Comparison of ENCODE assay signal across 8 cellular contexts in the genomic region with DNA sequence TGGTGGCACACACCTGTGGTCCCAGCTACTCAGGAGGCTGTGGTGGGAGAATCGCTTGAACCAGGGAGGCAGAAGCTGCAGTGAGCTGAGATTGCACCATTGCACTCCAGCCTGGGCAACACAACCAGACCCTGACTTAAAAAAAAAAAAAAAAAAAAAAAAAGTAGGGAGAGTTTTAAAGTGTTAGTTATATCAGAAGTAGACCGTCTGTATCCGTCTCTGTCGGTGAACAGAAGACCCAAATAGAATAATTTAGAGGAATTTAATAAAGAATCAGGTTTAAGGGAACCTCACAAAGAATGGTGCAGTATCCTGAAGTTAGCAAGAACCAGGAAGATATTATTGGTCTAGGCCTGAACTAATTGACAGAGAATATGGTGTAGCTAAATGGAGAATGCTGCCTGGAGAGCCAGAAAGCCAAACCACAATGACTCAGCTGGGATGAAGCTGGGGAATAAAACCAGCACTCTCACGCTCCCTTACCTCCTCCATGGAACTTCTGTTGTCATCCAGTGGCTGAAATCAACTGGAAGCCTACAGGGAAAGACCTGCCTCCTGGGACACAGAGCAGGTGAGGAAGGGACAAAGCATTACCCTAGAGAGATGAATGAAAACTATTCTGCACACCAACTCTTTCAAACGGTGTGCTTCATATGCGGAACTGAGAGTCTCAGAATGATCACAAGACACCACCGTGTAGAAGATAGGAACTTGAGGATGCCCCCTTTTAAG. TPM values are rescaled to one million over a fixed set of nuclear protein-coding genes. Genes with fewer than 3 reads are reported as not detected.
DNase-seq lines count a peak whose midpoint lies in the region; ATAC-seq and TF ChIP-seq lines count a peak whose summit lies in the region.

No MANE protein-coding gene starts in this region.

- no peaks in the 10 kb centered on the region for H3F3A ChIP-seq in PC-9 (ENCODE audit: insufficient read depth, low read depth)

- H3K27ac ChIP-seq in PC-9 (peak overlapping the region; percentile 65), Peyer's patch (no peak overlapping the region)

- no peaks in the 10 kb centered on the region for H3K9me2 ChIP-seq in PC-9 (ENCODE audit: insufficient read depth)

- H3K4me2 ChIP-seq in PC-9: no peak overlapping the region

- no peaks in the 10 kb centered on the region for H4K20me1 ChIP-seq in PC-9 (ENCODE audit: insufficient read depth)

- TF ChIP-seq POLR2A in GM18505 (IDR thresholded peaks at IDR 0.05; ENCODE audit: borderline replicate concordance, extremely low read depth, insufficient read depth, insufficient read length) (no peak), Peyer's patch (IDR thresholded peaks at IDR 0.05) (no peak)

- POLR2A ChIA-PET in PC-9 (lab: Charles Lee; ENCODE audit: unreplicated experiment): interaction anchor here (0.6 kb wide), 2 partner anchors 194 to 309 kb away, joined by 3 read pairs; no protein-coding TSS in a partner anchor

- H3K4me3 ChIP-seq in PC-9: no peak overlapping the region
- H3K4me3 ChIP-seq in Peyer's patch: no peak overlapping the region

- BruUV-seq in PC-9 (replicated peaks; lab: Mats Ljungman, UMichigan): no TSS peak

- H3K9me3 ChIP-seq in PC-9 (ENCODE audit: insufficient read depth, low read depth): no peaks in the 10 kb centered on the region
- no peaks in the 10 kb centered on the region for H3K9me3 ChIP-seq in Peyer's patch

- CTCF ChIA-PET in PC-9 (lab: Charles Lee): interaction anchor here (0.7 kb wide), 2 partner anchors 244 to 1274 kb away, joined by 9 to 12 read pairs; no protein-coding TSS in a partner anchor

- peaks cover 8% of the 10 kb centered on the region for H3K4me1 ChIP-seq in PC-9 (replicated peaks; ENCODE audit: insufficient read depth)
- no peaks in the 10 kb centered on the region for H3K4me1 ChIP-seq in Peyer's patch

- peak; percentile 82 for ATAC-seq in GM18505 (IDR thresholded peaks at IDR 0.05; ENCODE audit: unreplicated experiment)
- ATAC-seq in HG02678 (IDR thresholded peaks at IDR 0.05; ENCODE audit: unreplicated experiment): peak; percentile 91

- no peaks in the 10 kb centered on the region for H3K79me2 ChIP-seq in PC-9 (ENCODE audit: low read depth)

- H3K36me3 ChIP-seq in PC-9 (ENCODE audit: low read depth) (no peaks in the 10 kb centered on the region), Peyer's patch (no peaks in the 10 kb centered on the region)

- no peak for TF ChIP-seq CTCF in PC-9 (conservative IDR thresholded peaks at IDR 0.05)
- no peak for TF ChIP-seq CTCF in Peyer's patch (IDR thresholded peaks at IDR 0.05)

- H2AFZ ChIP-seq in PC-9: peak overlapping the region; percentile 63; the same call in 1 of the 2 replicates

- intact Hi-C loops in PC-9 (cut with micrococcal nuclease; ENCODE audit: unreplicated experiment): no loop called here

- H3K27me3 ChIP-seq in PC-9 (ENCODE audit: insufficient read depth, low read depth): no peaks in the 10 kb centered on the region
- H3K27me3 ChIP-seq in Peyer's patch: no peaks in the 10 kb centered on the region

- peak; percentile 30 to 68 for DNase-seq in PC-9
- DNase-seq in islet precursor cell: peak; percentile 87
- DNase-seq in SKM-1 treated with dmso at 0.1 percent for 144 hours (lab: John Stamatoyannopoulos, UW; ENCODE audit: unreplicated experiment): no peak
- no peak for DNase-seq in NCI-H2081 (lab: John Stamatoyannopoulos, UW)
- DNase-seq in Peyer's patch: no peak
- no peak for DNase-seq in DMS79 treated with DMSO at 0.1 percent for 48 hours (lab: John Stamatoyannopoulos, UW)

RNA-seq across cellular contexts. Expression of a gene that starts 39.1 kb away (rescaled TPM):
- total RNA-seq in PC-9 (2021) (7.7 and 8.4 TPM in 2 replicates), Peyer's patch (10 to 100 TPM; 14.4 to 45.4 (median 22.7) TPM)

RNA-seq across cellular contexts. Expression of a gene that starts 59.9 kb away (rescaled TPM):
- total RNA-seq in PC-9 (2021): not detected in 2 replicates
- total RNA-seq in Peyer's patch: not detected

Comparison
In these comparisons a context has a peak if more than half of its experiments do, and no peak if none do; other contexts are left out.
1. DNase-seq: peak in PC-9 (2 of 2) and islet precursor cell (single experiment); none in SKM-1 treated with dmso at 0.1 percent for 144 hours (single experiment), NCI-H2081 (0 of 2), Peyer's patch (0 of 3) and DMS79 treated with DMSO at 0.1 percent for 48 hours (single experiment).